In the genomic region with DNA sequence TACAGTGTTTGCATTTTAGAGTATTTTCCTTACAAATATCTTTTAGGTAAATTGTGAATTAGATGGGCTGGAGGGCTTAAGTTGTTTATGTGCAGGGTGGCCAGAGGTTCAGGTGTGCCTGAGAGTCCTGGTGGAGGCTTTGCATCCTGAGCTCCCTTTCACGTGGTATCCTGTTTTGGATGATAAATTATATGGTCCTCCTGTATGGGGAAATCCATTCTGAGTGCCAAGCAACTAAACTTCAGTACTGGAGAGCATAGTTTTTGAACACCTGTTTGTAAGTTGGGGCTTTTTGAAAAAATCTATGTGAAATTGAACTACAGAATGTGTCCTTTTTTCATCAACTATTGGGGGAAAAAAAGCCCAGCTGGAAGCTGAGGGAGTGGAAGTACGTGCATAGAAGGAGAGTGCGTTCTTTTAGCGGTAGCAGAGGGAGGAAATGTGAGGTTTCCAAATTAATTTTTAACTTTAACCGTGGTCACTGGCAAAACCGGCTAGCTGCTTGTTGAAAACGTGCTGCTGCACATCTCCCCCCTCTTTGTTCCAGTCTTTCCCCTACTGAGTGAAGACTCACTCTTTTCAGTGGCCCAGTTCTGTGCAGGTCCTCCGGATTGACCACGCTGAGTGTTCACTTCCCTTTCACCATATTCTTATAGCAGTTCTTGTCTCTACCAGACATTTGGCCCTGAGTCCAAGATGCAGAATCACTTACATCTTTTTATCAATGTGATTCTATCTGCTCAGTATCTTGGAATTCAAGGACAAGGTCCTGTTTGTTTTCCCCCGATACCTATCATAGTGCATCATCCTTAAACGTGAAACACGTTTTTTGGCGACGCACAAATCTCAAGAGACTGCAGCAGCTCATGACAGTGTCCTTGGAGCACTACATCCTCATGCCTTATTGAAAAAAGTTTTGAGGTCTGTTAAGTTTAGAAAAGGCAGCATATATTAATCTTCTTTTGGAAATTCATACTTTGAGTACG, we compare ENCODE assay signal across 9 cellular contexts. TPM values are rescaled to one million over a fixed set of nuclear protein-coding genes. Genes with fewer than 3 reads are reported as not detected.
DNase-seq lines count a peak whose midpoint lies in the region; ATAC-seq, FAIRE-seq and TF ChIP-seq lines count a peak whose summit lies in the region.
"Had no signal": no experiment of that assay in that cellular context is flagged by ENCODE, and none has a peak within 500 bp of the region (broad histone marks: within the 10 kb centered on the region; RNA-seq: fewer than 3 reads in every experiment).

No MANE protein-coding gene starts in this region.

- H4K5ac ChIP-seq in mesendoderm (ENCODE audit: low read length) = no peak overlapping the region

- no peak overlapping the region for H3K56ac ChIP-seq in mesendoderm (ENCODE audit: low read length)

- H3K79me1 ChIP-seq in mesendoderm (ENCODE audit: low read length) = no peaks in the 10 kb centered on the region

- H3K9me3 Mint-ChIP-seq in mesothelial cell of epicardium = no peaks in the 10 kb centered on the region

- no peaks in the 10 kb centered on the region for H3K4me1 Mint-ChIP-seq in mesothelial cell of epicardium

- H2BK15ac ChIP-seq in mesendoderm (replicated peaks; ENCODE audit: low read depth) = no peak overlapping the region

- intact Hi-C loops in Right ventricle myocardium inferior (cut with DNase I) = no loop called here

- no peak overlapping the region for H3K23ac ChIP-seq in mesendoderm (ENCODE audit: low read length)

- H3K4me1 ChIP-seq in mesendoderm (ENCODE audit: control insufficient read depth, low read depth, low read length) = peaks cover 3% of the 10 kb centered on the region

- H3K36me3 ChIP-seq in mesendoderm (ENCODE audit: control insufficient read depth, insufficient read depth, low read length) = peaks cover 3% of the 10 kb centered on the region

- H3K79me2 ChIP-seq in mesendoderm (ENCODE audit: control insufficient read depth, insufficient read depth, low read length) = no peaks in the 10 kb centered on the region

- WGBS in mesendoderm (ENCODE audit: extremely low coverage, insufficient coverage, low lambda C conversion rate) = no CpG with 5 or more reads among the region's 15 CpGs

- H2AK5ac ChIP-seq in mesendoderm (ENCODE audit: low read length) = no peak overlapping the region

- no peak overlapping the region for H3K4me2 ChIP-seq in mesendoderm (ENCODE audit: low read length)

- no peak overlapping the region for H3K4ac ChIP-seq in mesendoderm (ENCODE audit: low read depth, low read length)

- H3K36me3 Mint-ChIP-seq in mesothelial cell of epicardium = peaks cover 24% of the 10 kb centered on the region

- no peaks in the 10 kb centered on the region for H3K27me3 ChIP-seq in mesendoderm (ENCODE audit: insufficient read depth, low read length, poor library complexity)

- no peak for TF ChIP-seq CTCF in mesothelial cell of epicardium (IDR thresholded peaks at IDR 0.05; ENCODE audit: unreplicated experiment)

- no peak overlapping the region for H3K18ac ChIP-seq in mesendoderm (ENCODE audit: low read length)

- H3K9ac ChIP-seq in mesendoderm (ENCODE audit: low read length) = no peak overlapping the region

- FAIRE-seq in GM18507 (lab: Jason Lieb, UNC) (peak; percentile 86), RCC 7860 (lab: Jason Lieb, UNC) (peak; percentile 91)

- H3K4me3 Mint-ChIP-seq in mesothelial cell of epicardium = no peak overlapping the region

- ATAC-seq in GM21619 (IDR thresholded peaks at IDR 0.05; ENCODE audit: unreplicated experiment) = peak; percentile 57
- no peak for ATAC-seq in Right ventricle myocardium inferior
- ATAC-seq in GM18868 (IDR thresholded peaks at IDR 0.05; ENCODE audit: unreplicated experiment) = no peak

- DNase-seq in GM18507 (ENCODE audit: extremely low spot score, insufficient read length, low read depth) = no peak
- peak; percentile 73 for DNase-seq in RCC 7860 (ENCODE audit: low spot score)
- no peak for DNase-seq in mesothelial cell of epicardium (ENCODE audit: low spot score in 2 of 2, unreplicated experiment in 2 of 2)
- DNase-seq in dedifferentiated amniotic fluid mesenchymal stem cell (ENCODE audit: extremely low spot score) = no peak
- DNase-seq in Right ventricle myocardium inferior (ENCODE audit: missing footprints) = no peak
- no peak for DNase-seq in mesendoderm
- DNase-seq: NK-92 treated with Interleukin-12 subunit alpha and Interleukin-12 subunit beta, amount 100 ng/mL, for 24 hours had no signal

- H3K27me3 Mint-ChIP-seq in mesothelial cell of epicardium (ENCODE audit: low read depth) = no peaks in the 10 kb centered on the region

- H2BK120ac ChIP-seq in mesendoderm (ENCODE audit: low read depth, low read length) = no peak overlapping the region

- no peak overlapping the region for H2BK5ac ChIP-seq in mesendoderm (ENCODE audit: low read length)

- H3K27ac ChIP-seq in mesendoderm (ENCODE audit: low read depth, low read length) = no peak overlapping the region

- peak overlapping the region; percentile 65 for H3K27ac Mint-ChIP-seq in mesothelial cell of epicardium

- no peak overlapping the region for H4K8ac ChIP-seq in mesendoderm (ENCODE audit: low read depth, low read length)

- no peak overlapping the region for H3K4me3 ChIP-seq in mesendoderm (ENCODE audit: low read length)

RNA-seq across cellular contexts. Expression of gene CNOT11, which starts 15.3 kb away (rescaled TPM):
- total RNA-seq in mesothelial cell of epicardium = 38.3 to 38.8 TPM (median 38.7 TPM) in 3 replicates
- 39.0 TPM for total RNA-seq in Right ventricle myocardium inferior
- polyA plus RNA-seq in mesendoderm (2013, experiment 1 of 2) = 46.0 TPM
- 47.2 TPM for polyA plus RNA-seq in mesendoderm (2013, experiment 2 of 2)

RNA-seq across cellular contexts. Expression of gene RNF149, which starts 40.5 kb away (rescaled TPM):
- total RNA-seq in mesothelial cell of epicardium (52.5 to 59.5 TPM (median 57.6 TPM) in 3 replicates), Right ventricle myocardium inferior (15.6 TPM)
- 11.3 TPM for polyA plus RNA-seq in mesendoderm (2013, experiment 1 of 2)
- polyA plus RNA-seq in mesendoderm (2013, experiment 2 of 2) = 11.5 TPM
